In the genomic region with DNA sequence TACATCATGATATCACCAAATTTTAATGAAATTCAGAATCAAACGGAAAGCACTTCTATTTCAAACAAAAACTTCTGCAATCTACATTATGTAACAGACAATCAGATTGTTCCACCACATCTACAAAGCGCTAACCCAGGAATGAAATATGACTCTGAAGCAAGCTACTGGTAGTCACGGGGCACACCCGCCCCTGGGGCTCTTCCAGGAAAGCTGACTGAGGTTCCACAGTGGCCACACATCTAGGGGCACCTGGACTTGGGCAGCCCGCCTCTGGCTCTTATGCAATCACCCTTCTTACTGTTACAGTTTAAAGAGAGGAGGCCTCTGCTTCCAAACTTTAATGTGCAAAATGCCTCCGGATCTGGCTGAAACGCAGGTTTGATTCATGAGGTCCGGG, we compare ENCODE assay signal across 8 cellular contexts. TPM values are rescaled to one million over a fixed set of nuclear protein-coding genes. Genes with fewer than 3 reads are reported as not detected.
A peak's percentile ranks its signal among the peaks of the same experiment; 100 is the strongest.
DNase-seq lines count a peak whose midpoint lies in the region; ATAC-seq and TF ChIP-seq lines count a peak whose summit lies in the region.

No MANE protein-coding gene starts in this region.

- no peaks in the 10 kb centered on the region for H3K9me3 ChIP-seq in cardiac muscle cell (ENCODE audit: low read depth)

- H3K36me3 ChIP-seq in cardiac muscle cell = no peaks in the 10 kb centered on the region

- H3K27me3 Mint-ChIP-seq in activated T-helper 17 cell treated with anti-CD3 and anti-CD28 coated beads, Interleukin-2, amount 50 U/mL, for 72 hours = no peaks in the 10 kb centered on the region

- DNase-seq in AG09309 (ENCODE audit: low read depth) = peak; percentile 74
- peak in 57 of 76 experiments; percentile 6 to 64 (median 36) for DNase-seq in HUDEP-2 (lab: John Stamatoyannopoulos, UW; ENCODE audit: unreplicated experiment in 76 of 76)
- DNase-seq in cardiac muscle cell (ENCODE audit: low read depth in 1 of 2, low spot score in 1 of 2) = peak in 1 of 2 donors; percentile 87
- peak; percentile 80 for DNase-seq in retinal pigment epithelial cell (ENCODE audit: low read depth)
- no peak for DNase-seq in NCI-H1105 treated with DMSO at 0.1 percent for 48 hours (lab: John Stamatoyannopoulos, UW)
- no peak for DNase-seq in NCI-H128 (lab: John Stamatoyannopoulos, UW; ENCODE audit: unreplicated experiment)

- H3K4me3 ChIP-seq in AG09309 (ENCODE audit: control insufficient read depth, low read depth, low read length) (no peak overlapping the region), cardiac muscle cell (no peak overlapping the region), retinal pigment epithelial cell (ENCODE audit: low read length) (no peak overlapping the region)

- TF ChIP-seq CTCF in AG09309 (IDR thresholded peaks at IDR 0.05; ENCODE audit: control insufficient read depth, insufficient read depth, low read depth, low read length, missing control alignments) = no peak
- TF ChIP-seq CTCF in cardiac muscle cell (IDR thresholded peaks at IDR 0.05; ENCODE audit: low read depth, low read length) = no peak
- no peak for TF ChIP-seq CTCF in retinal pigment epithelial cell (conservative IDR thresholded peaks at IDR 0.05; ENCODE audit: low read depth, low read length)

- no peak for ATAC-seq in activated T-helper 17 cell treated with anti-CD3 and anti-CD28 coated beads, Interleukin-2, amount 50 U/mL, for 72 hours (replicated peaks)
- ATAC-seq in GM18511 (IDR thresholded peaks at IDR 0.05; ENCODE audit: unreplicated experiment) = no peak

- H3K27ac Mint-ChIP-seq in activated T-helper 17 cell treated with anti-CD3 and anti-CD28 coated beads, Interleukin-2, amount 50 U/mL, for 72 hours = peak overlapping the region; percentile 89

- H3K27me3 ChIP-seq in cardiac muscle cell = no peaks in the 10 kb centered on the region

- H3K27ac ChIP-seq in cardiac muscle cell = peak overlapping the region; percentile 92

- H3K4me1 Mint-ChIP-seq in activated T-helper 17 cell treated with anti-CD3 and anti-CD28 coated beads, Interleukin-2, amount 50 U/mL, for 72 hours = peaks cover 21% of the 10 kb centered on the region

- peak overlapping the region; percentile 80 for H3K4me3 Mint-ChIP-seq in activated T-helper 17 cell treated with anti-CD3 and anti-CD28 coated beads, Interleukin-2, amount 50 U/mL, for 72 hours

- peaks cover 2% of the 10 kb centered on the region for H3K36me3 Mint-ChIP-seq in activated T-helper 17 cell treated with anti-CD3 and anti-CD28 coated beads, Interleukin-2, amount 50 U/mL, for 72 hours (ENCODE audit: low read depth)

- H3K9me3 Mint-ChIP-seq in activated T-helper 17 cell treated with anti-CD3 and anti-CD28 coated beads, Interleukin-2, amount 50 U/mL, for 72 hours = no peaks in the 10 kb centered on the region

- H3K4me1 ChIP-seq in cardiac muscle cell (ENCODE audit: low read depth) = peaks cover 33% of the 10 kb centered on the region

RNA-seq across cellular contexts. Expression of a gene that starts 27.5 kb away (rescaled TPM):
- 1 to 10 TPM; 3.0 to 5.2 TPM for total RNA-seq in activated T-helper 17 cell treated with anti-CD3 and anti-CD28 coated beads, Interleukin-2, amount 50 U/mL, for 72 hours
- 10.7 and 23.2 TPM in 2 replicates for total RNA-seq in cardiac muscle cell
- polyA plus RNA-seq in cardiac muscle cell = 7.9 and 8.2 TPM in 2 replicates

Comparison
In these comparisons a context has a peak if more than half of its experiments do, and no peak if none do; other contexts are left out.
1. DNase-seq: peak in AG09309 (single experiment), HUDEP-2 (57 of 76) and retinal pigment epithelial cell (single experiment); none in NCI-H1105 treated with DMSO at 0.1 percent for 48 hours (single experiment) and NCI-H128 (single experiment).